8 cellular contexts compared by ENCODE assay signal in genomic region chrX:49190783-49191032, GRCh38. TPM values are rescaled to one million over a fixed set of nuclear protein-coding genes. Genes with fewer than 3 reads are reported as not detected.
A peak's percentile ranks its signal among the peaks of the same experiment; 100 is the strongest.
DNase-seq lines count a peak whose midpoint lies in the region; ATAC-seq and TF ChIP-seq lines count a peak whose summit lies in the region.

No MANE protein-coding gene starts in this region.

- H3K18ac ChIP-seq in trophoblast cell (ENCODE audit: low read length) = no peak overlapping the region

- H3K27ac ChIP-seq in DND-41 (ENCODE audit: low read length) (peak overlapping the region; percentile 79), Panc1 (ENCODE audit: low read length) (peak overlapping the region; percentile 84), epithelial cell of prostate (peak overlapping the region; percentile 90), trophoblast cell (ENCODE audit: low read depth, low read length) (peak overlapping the region; percentile 41), aorta (ENCODE audit: low read depth in 1 of 2, low read length in 2 of 2) (peak overlapping the region in 1 of 2 donors; percentile 50)

- H3K36me3 ChIP-seq in DND-41 (ENCODE audit: insufficient read depth, low read length) (no peaks in the 10 kb centered on the region), Panc1 (ENCODE audit: control insufficient read depth, insufficient read depth, low read length) (no peaks in the 10 kb centered on the region), trophoblast cell (ENCODE audit: control insufficient read depth in 1 of 2, insufficient read depth in 2 of 2, low read length in 2 of 2) (no peaks in the 10 kb centered on the region), aorta (ENCODE audit: control insufficient read depth in 1 of 2, insufficient read depth in 2 of 2, low read length in 1 of 2) (no peaks in the 10 kb centered on the region)

- DNase-seq in DND-41 = no peak
- DNase-seq in Panc1 (ENCODE audit: low read depth, low spot score) = no peak
- DNase-seq in epithelial cell of prostate (ENCODE audit: low read depth, low spot score) = no peak
- DNase-seq in trophoblast cell = no peak
- DNase-seq in aorta = no peak

- WGBS in trophoblast cell (ENCODE audit: extremely low coverage, insufficient coverage, insufficient read length) = no CpG with 5 or more reads among the region's 7 CpGs
- 0 to 30% methylated on average over 7 of the region's 7 CpGs for WGBS in aorta, 2 donors

- intact Hi-C loops in Panc1 (cut with micrococcal nuclease; ENCODE audit: unreplicated experiment) (loop anchor here (5.0 kb wide), 1 partner anchor 87 kb away; no protein-coding TSS in a partner anchor), aorta (cut with DNase I) (loop anchor here in 1 of 2 donors (5.0 kb wide), 1 partner anchor 82 kb away; no protein-coding TSS in a partner anchor)

- H3K4ac ChIP-seq in trophoblast cell (ENCODE audit: low read depth, low read length) = no peak overlapping the region

- peak overlapping the region; percentile 47 to 70; a peak in 3 of 4 replicates for H3K4me3 ChIP-seq in DND-41 (ENCODE audit: low read depth in 1 of 2, low read length in 2 of 2)
- peak overlapping the region; percentile 48 to 63 for H3K4me3 ChIP-seq in Panc1 (ENCODE audit: low read depth in 2 of 2, low read length in 2 of 2)
- H3K4me3 ChIP-seq in trophoblast cell (ENCODE audit: low read depth, low read length) = no peak overlapping the region
- no peak overlapping the region for H3K4me3 ChIP-seq in aorta (ENCODE audit: low read length in 2 of 2)

- BruUV-seq in Panc1 (replicated peaks; lab: Mats Ljungman, UMichigan) = no TSS peak

- peak overlapping the region; percentile 69 for H4K91ac ChIP-seq in trophoblast cell (ENCODE audit: low read depth, low read length)

- no peak for ATAC-seq in DND-41 (ENCODE audit: insufficient read depth, low read depth)
- no peak; the same call in 1 of the 2 replicates for ATAC-seq in Panc1
- no peak for ATAC-seq in HG03196 (IDR thresholded peaks at IDR 0.05; ENCODE audit: unreplicated experiment)
- no peak for ATAC-seq in HG03571 (IDR thresholded peaks at IDR 0.05; ENCODE audit: unreplicated experiment)
- ATAC-seq in aorta (ENCODE audit: low FRiP score) = no peak
- no peak for ATAC-seq in esophagus mucosa

- CTCF ChIA-PET in Panc1 (lab: Charles Lee) = interaction anchor here (0.7 to 1.0 kb wide), 2 partner anchors 35 to 506 kb away, joined by 3 read pairs; no protein-coding TSS in a partner anchor

- in situ Hi-C loops in Panc1 (cut with HindIII; ENCODE audit: low pct_unique_long_range_greater_than_20kb, low sequenced_read_pairs) = no loop called here

- no peak overlapping the region for H3K14ac ChIP-seq in trophoblast cell (ENCODE audit: low read length)

- H4K8ac ChIP-seq in trophoblast cell (ENCODE audit: low read depth, low read length) = peak overlapping the region; percentile 67

- peak overlapping the region; percentile 58 for H3K4me2 ChIP-seq in DND-41 (ENCODE audit: insufficient read depth, low read length)
- peak overlapping the region; percentile 41 for H3K4me2 ChIP-seq in trophoblast cell (ENCODE audit: low read length)

- H3K27me3 ChIP-seq in DND-41 (ENCODE audit: insufficient read depth, low read length, poor library complexity) (no peaks in the 10 kb centered on the region), Panc1 (ENCODE audit: control insufficient read depth, insufficient read depth, low read length) (no peaks in the 10 kb centered on the region), trophoblast cell (ENCODE audit: insufficient read depth, low read length) (no peaks in the 10 kb centered on the region), aorta (ENCODE audit: control insufficient read depth in 1 of 2, insufficient read depth in 2 of 2, low read length in 1 of 2) (no peaks in the 10 kb centered on the region)

- H3K79me2 ChIP-seq in DND-41 (ENCODE audit: insufficient read depth, low read length) = peaks cover 13% of the 10 kb centered on the region
- peaks cover 4% of the 10 kb centered on the region for H3K79me2 ChIP-seq in trophoblast cell (ENCODE audit: control insufficient read depth, insufficient read depth, low read length, poor library complexity)

- TF ChIP-seq CTCF in DND-41 (IDR thresholded peaks at IDR 0.05; ENCODE audit: borderline replicate concordance, extremely low read depth, low read length, poor library complexity, severe bottlenecking) = no peak
- TF ChIP-seq CTCF in Panc1 (IDR thresholded peaks at IDR 0.05) = no peak

- no peak overlapping the region for H4K12ac ChIP-seq in trophoblast cell (ENCODE audit: low read depth, low read length)

- H2BK12ac ChIP-seq in trophoblast cell (ENCODE audit: low read length) = no peak overlapping the region

- H2AFZ ChIP-seq in DND-41 (ENCODE audit: low read depth, low read length) (peak overlapping the region; percentile 60; the same call in 1 of the 2 replicates), trophoblast cell (ENCODE audit: insufficient read depth, low read length, poor library complexity) (peak overlapping the region; percentile 54)

- H3K9me3 ChIP-seq in DND-41 (ENCODE audit: insufficient read depth, low read length, severe bottlenecking) = no peaks in the 10 kb centered on the region
- H3K9me3 ChIP-seq in Panc1 (ENCODE audit: control insufficient read depth, insufficient read depth, low read depth, low read length) = no peaks in the 10 kb centered on the region
- no peaks in the 10 kb centered on the region for H3K9me3 ChIP-seq in trophoblast cell (ENCODE audit: insufficient read depth, low read depth, low read length)
- H3K9me3 ChIP-seq in aorta (ENCODE audit: control insufficient read depth, low read length) = no peaks in the 10 kb centered on the region

- H2BK5ac ChIP-seq in trophoblast cell (ENCODE audit: low read depth, low read length, poor library complexity) = peak overlapping the region; percentile 46

- H3K23ac ChIP-seq in trophoblast cell (ENCODE audit: low read length) = no peak overlapping the region

- no peak overlapping the region for H2AK5ac ChIP-seq in trophoblast cell (ENCODE audit: low read length)

- H3K4me1 ChIP-seq in DND-41 (ENCODE audit: insufficient read depth, low read length) = peaks cover 32% of the 10 kb centered on the region
- peaks cover 21% of the 10 kb centered on the region for H3K4me1 ChIP-seq in Panc1 (ENCODE audit: control insufficient read depth, insufficient read depth, low read length)
- peaks cover 6 to 7% of the 10 kb centered on the region in 2 experiments for H3K4me1 ChIP-seq in trophoblast cell (ENCODE audit: control insufficient read depth in 1 of 2, insufficient read depth in 2 of 2, low read length in 2 of 2)
- no peaks in the 10 kb centered on the region for H3K4me1 ChIP-seq in aorta (ENCODE audit: control insufficient read depth in 1 of 2, insufficient read depth in 2 of 2, low read length in 2 of 2)

- H3K9ac ChIP-seq in DND-41 (ENCODE audit: low read depth, low read length) = peak overlapping the region; percentile 65
- no peak overlapping the region for H3K9ac ChIP-seq in trophoblast cell (ENCODE audit: low read length)

- POLR2A ChIA-PET in Panc1 (lab: Charles Lee) = interaction anchor here (0.5 to 1.0 kb wide), 7 partner anchors 10 to 1709 kb away, joined by 3 to 5 read pairs (median 4); no protein-coding TSS in a partner anchor

- no peaks in the 10 kb centered on the region for H4K20me1 ChIP-seq in DND-41 (ENCODE audit: insufficient read depth, low read length)

- peaks cover 6% of the 10 kb centered on the region for H3K79me1 ChIP-seq in trophoblast cell (ENCODE audit: low read length)

- peak overlapping the region; percentile 62 for H2BK120ac ChIP-seq in trophoblast cell (ENCODE audit: insufficient read depth, low read length, poor library complexity)

RNA-seq across cellular contexts. Expression of gene PRICKLE3, which starts 4.5 kb away (rescaled TPM):
- 40.1 TPM for total RNA-seq in Panc1 (2021; ENCODE audit: unreplicated experiment)
- 53.3 TPM for polyA plus RNA-seq in Panc1 (2012; ENCODE audit: insufficient read length)
- polyA plus RNA-seq in trophoblast cell (2013) = 12.6 TPM in 2 replicates
- total RNA-seq in aorta = 10 to 100 TPM; 11.9 to 13.3 TPM
- polyA plus RNA-seq in aorta = 1 to 10 TPM; 2.8 to 7.2 TPM
- total RNA-seq in esophagus mucosa = 17.5 TPM

RNA-seq across cellular contexts. Expression of gene SYP, which starts 9.3 kb away (rescaled TPM):
- total RNA-seq in Panc1 (2021; ENCODE audit: unreplicated experiment) (12.4 TPM), aorta (1 to 10 TPM; 2.4 to 4.5 TPM), esophagus mucosa (0.36 TPM)
- polyA plus RNA-seq in Panc1 (2012; ENCODE audit: insufficient read length) = 19.9 TPM
- 0.14 and 0.16 TPM in 2 replicates for polyA plus RNA-seq in trophoblast cell (2013)
- polyA plus RNA-seq in aorta = 1 to 10 TPM; 3.0 to 5.3 TPM

RNA-seq across cellular contexts. Expression of gene PLP2, which starts 19.0 kb away (rescaled TPM):
- total RNA-seq in Panc1 (2021; ENCODE audit: unreplicated experiment) = 293 TPM
- polyA plus RNA-seq in Panc1 (2012; ENCODE audit: insufficient read length) = 305 TPM
- 35.9 and 37.5 TPM in 2 replicates for polyA plus RNA-seq in trophoblast cell (2013)
- 100 to 1,000 TPM; 159 to 201 TPM for total RNA-seq in aorta
- polyA plus RNA-seq in aorta = 100 to 1,000 TPM; 203 to 337 TPM
- total RNA-seq in esophagus mucosa = 359 TPM

RNA-seq across cellular contexts. Expression of gene MAGIX, which starts 28.1 kb away (rescaled TPM):
- total RNA-seq in Panc1 (2021; ENCODE audit: unreplicated experiment) (3.8 TPM), aorta (1 to 10 TPM; 2.7 to 2.8 TPM), esophagus mucosa (4.7 TPM)
- polyA plus RNA-seq in Panc1 (2012; ENCODE audit: insufficient read length) = 5.1 TPM
- 3.2 and 3.6 TPM in 2 replicates for polyA plus RNA-seq in trophoblast cell (2013)
- polyA plus RNA-seq in aorta = 1 to 10 TPM; 1.9 to 4.9 TPM

RNA-seq across cellular contexts. Expression of gene CACNA1F, which starts 42.4 kb away (rescaled TPM):
- total RNA-seq in Panc1 (2021; ENCODE audit: unreplicated experiment) (not detected), aorta (under 1 TPM; 0.06 to 0.42 TPM), esophagus mucosa (0.28 TPM)
- polyA plus RNA-seq in Panc1 (2012; ENCODE audit: insufficient read length) = not detected
- 0.05 and 0.07 TPM in 2 replicates for polyA plus RNA-seq in trophoblast cell (2013)
- polyA plus RNA-seq in aorta = under 1 TPM; 0.03 to 0.38 TPM

Comparison
In these comparisons a context has a peak if more than half of its experiments do, and no peak if none do; other contexts are left out.
1. H3K4me3 ChIP-seq: peak in DND-41 (2 of 2) and Panc1 (2 of 2); none in trophoblast cell (single experiment) and aorta (0 of 2).